In genomic region chr5:91430949-91431348, GRCh38 we compare ENCODE assay signal across 8 cellular contexts.
"Had no signal": no experiment of that assay in that cellular context is flagged by ENCODE, and none has a peak within 500 bp of the region (broad histone marks: within the 10 kb centered on the region; RNA-seq: fewer than 3 reads in every experiment).

No MANE protein-coding gene starts in this region.

- H3K4me3 ChIP-seq: GM23338 had no signal

- H3K4me2 ChIP-seq: GM23338 had no signal

- H3K27ac ChIP-seq: HL-60 had no signal

- DNase-seq: H9, HCEC 1CT, Kasumi-1, KG1 had no signal

- ATAC-seq: GM23338 had no signal

- H2AFZ ChIP-seq: GM23338 had no signal

- FAIRE-seq: H1, H54 had no signal
